ENCODE assay signal across 7 cellular contexts in the genomic region with DNA sequence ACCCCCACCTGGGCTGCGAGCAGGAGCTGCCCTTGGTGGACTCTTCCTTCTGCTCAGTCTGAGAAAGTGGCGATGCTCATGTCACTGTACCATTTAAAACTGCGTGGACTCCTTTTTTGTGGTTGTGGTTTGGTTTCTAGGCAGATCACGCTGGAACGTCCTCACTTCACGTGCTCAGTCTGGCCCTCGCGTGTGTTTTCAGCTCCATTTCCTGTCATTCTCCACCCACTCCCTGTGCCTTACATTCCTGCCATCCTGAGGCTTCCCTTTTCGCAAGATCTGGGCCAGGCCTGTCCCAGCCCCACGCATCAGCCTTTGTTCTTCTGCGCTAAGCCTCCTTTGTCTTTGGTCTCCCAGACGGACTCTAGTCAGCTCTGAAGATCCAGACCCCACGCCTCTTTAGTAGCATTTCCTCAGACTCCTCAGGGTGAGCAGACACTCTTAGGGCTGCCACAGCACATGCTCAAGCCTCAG.
DNase-seq lines count a peak whose midpoint lies in the region; ATAC-seq and TF ChIP-seq lines count a peak whose summit lies in the region.

No MANE protein-coding gene starts in this region.

- H3K79me2 ChIP-seq in osteoblast (ENCODE audit: insufficient read depth, low read length): no peaks in the 10 kb centered on the region

- H3K27me3 ChIP-seq in NT2/D1 (ENCODE audit: insufficient read depth, insufficient read length): no peaks in the 10 kb centered on the region
- no peaks in the 10 kb centered on the region for H3K27me3 ChIP-seq in osteoblast (ENCODE audit: insufficient read depth, low read length)

- H3K4me3 ChIP-seq in NT2/D1 (ENCODE audit: insufficient read length, low read depth) (no peak overlapping the region), osteoblast (ENCODE audit: insufficient read depth, low read length) (no peak overlapping the region)

- no peak for TF ChIP-seq CTCF in osteoblast (IDR thresholded peaks at IDR 0.05; ENCODE audit: extremely low read depth, low read depth, low read length)

- no peak overlapping the region for H3K4me2 ChIP-seq in osteoblast (ENCODE audit: insufficient read depth, low read length)

- DNase-seq in ELF-1 (ENCODE audit: low read depth, low spot score): peak; percentile 68
- no peak for DNase-seq in NT2/D1 (ENCODE audit: low read depth, low spot score)
- no peak for DNase-seq in central memory CD8-positive, alpha-beta T cell (ENCODE audit: low spot score in 2 of 2)
- peak; percentile 46 for DNase-seq in osteoblast (ENCODE audit: insufficient read length, low spot score, missing footprints)

- H3K4me3 Mint-ChIP-seq in central memory CD8-positive, alpha-beta T cell: peak overlapping the region; percentile 2

- no peaks in the 10 kb centered on the region for H4K20me1 ChIP-seq in osteoblast (ENCODE audit: insufficient read depth, low read length)

- peaks cover 17% of the 10 kb centered on the region for H3K4me1 Mint-ChIP-seq in central memory CD8-positive, alpha-beta T cell

- H3K4me1 ChIP-seq in NT2/D1 (ENCODE audit: insufficient read depth, insufficient read length) (peaks cover 11% of the 10 kb centered on the region), osteoblast (ENCODE audit: insufficient read depth, low read length) (peaks cover 7% of the 10 kb centered on the region)

- H3K9me3 Mint-ChIP-seq in central memory CD8-positive, alpha-beta T cell: no peaks in the 10 kb centered on the region

- peak; percentile 43 for ATAC-seq in central memory CD8-positive, alpha-beta T cell (replicated peaks; ENCODE audit: extremely low read depth, poor library complexity, severe bottlenecking)
- ATAC-seq in HG02981 (IDR thresholded peaks at IDR 0.05; ENCODE audit: unreplicated experiment) (no peak), HG02588 (IDR thresholded peaks at IDR 0.05; ENCODE audit: unreplicated experiment) (no peak), HG03095 (IDR thresholded peaks at IDR 0.05; ENCODE audit: unreplicated experiment) (no peak)

- peak overlapping the region; percentile 5 for H2AFZ ChIP-seq in osteoblast (ENCODE audit: low read length)

- H3K9me3 ChIP-seq in NT2/D1 (ENCODE audit: insufficient read depth, low read length) (no peaks in the 10 kb centered on the region), osteoblast (ENCODE audit: low read depth, low read length) (no peaks in the 10 kb centered on the region)

- H3K27ac Mint-ChIP-seq in central memory CD8-positive, alpha-beta T cell (ENCODE audit: low read depth): peak overlapping the region; percentile 80

- H3K9ac ChIP-seq in NT2/D1 (ENCODE audit: insufficient read length, low read depth): peak overlapping the region; percentile 4

- no peaks in the 10 kb centered on the region for H3K27me3 Mint-ChIP-seq in central memory CD8-positive, alpha-beta T cell

- H3K36me3 ChIP-seq in NT2/D1 (ENCODE audit: insufficient read depth, insufficient read length, low read length) (peaks cover 27% of the 10 kb centered on the region), osteoblast (ENCODE audit: insufficient read depth, low read length) (peaks cover 23% of the 10 kb centered on the region)

- peak overlapping the region; percentile 24 for H3K27ac ChIP-seq in osteoblast (ENCODE audit: low read depth, low read length)

- peaks cover 11% of the 10 kb centered on the region for H3K36me3 Mint-ChIP-seq in central memory CD8-positive, alpha-beta T cell (ENCODE audit: insufficient read depth)

Comparison
In these comparisons a context has a peak if more than half of its experiments do, and no peak if none do; other contexts are left out.
1. DNase-seq: peak in ELF-1 (single experiment) and osteoblast (single experiment); none in NT2/D1 (single experiment) and central memory CD8-positive, alpha-beta T cell (0 of 2).